In the genomic region with DNA sequence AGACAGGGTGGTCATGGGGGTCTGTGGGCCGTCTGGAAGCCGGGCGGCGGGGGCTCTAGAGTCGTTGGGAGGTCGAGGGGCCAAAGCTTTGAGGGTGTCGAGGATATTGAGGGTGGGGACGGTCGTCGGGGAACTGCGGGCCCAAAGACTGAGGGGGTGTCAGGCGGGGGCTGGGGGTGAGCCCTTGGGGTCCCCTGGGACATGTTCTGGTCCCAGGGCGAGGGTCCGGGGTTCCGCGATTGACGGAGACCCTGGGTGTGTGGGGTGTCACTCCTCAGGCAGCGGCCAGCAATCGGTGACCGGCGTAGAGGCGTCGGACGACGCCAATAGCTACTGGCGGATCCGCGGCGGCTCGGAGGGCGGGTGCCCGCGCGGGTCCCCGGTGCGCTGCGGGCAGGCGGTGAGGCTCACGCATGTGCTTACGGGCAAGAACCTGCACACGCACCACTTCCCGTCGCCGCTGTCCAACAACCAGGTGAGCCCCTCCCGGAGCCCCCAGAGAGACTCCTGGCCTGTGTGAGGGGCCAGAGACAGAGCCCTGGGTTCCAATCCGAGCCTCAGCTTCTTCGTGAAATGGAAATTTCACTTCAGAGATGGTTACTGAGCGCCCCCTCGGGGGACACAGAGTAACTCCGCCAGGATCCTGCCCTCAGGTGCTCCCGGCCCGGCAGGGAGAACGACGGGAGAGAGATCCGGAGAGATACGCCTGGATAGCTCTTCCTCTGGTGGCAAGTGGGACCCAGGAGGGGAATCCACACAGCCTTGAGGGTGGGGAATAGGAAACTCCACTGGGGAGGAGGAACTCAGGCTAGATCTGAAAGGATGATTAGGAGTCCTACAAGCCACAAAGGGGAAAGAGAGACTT, we compare ENCODE assay signal across 8 cellular contexts. TPM values are rescaled to one million over a fixed set of nuclear protein-coding genes. Genes with fewer than 3 reads are reported as not detected.
DNase-seq lines count a peak whose midpoint lies in the region; ATAC-seq and TF ChIP-seq lines count a peak whose summit lies in the region.

No MANE protein-coding gene starts in this region.

- no peaks in the 10 kb centered on the region for H3K9me3 ChIP-seq in GM23248 (ENCODE audit: low read depth)
- no peaks in the 10 kb centered on the region for H3K9me3 ChIP-seq in thyroid gland

- TF ChIP-seq POLR2A in thyroid gland (IDR thresholded peaks at IDR 0.05), result no peak

- in situ Hi-C loops in GM23248 (cut with MboI), result loop anchor here (25.0 kb wide), 1 partner anchor 181 kb away; a partner anchor contains a TSS

- CTCF ChIA-PET in activated CD8-positive, alpha-beta memory T cell treated with anti-CD3 and anti-CD28 coated beads, Interleukin-2, amount 10 ng/mL, durations not matched to agents 7 days and 5 days (lab: Charles Lee), result interaction anchor here (0.7 to 9.7 kb wide), 22 partner anchors 9 to 540 kb away, joined by 3 to 241 read pairs (median 6); a partner anchor contains a TSS

- peak overlapping the region; percentile 86 for H2AFZ ChIP-seq in GM23248

- no peaks in the 10 kb centered on the region for H3K4me1 ChIP-seq in GM23248 (ENCODE audit: insufficient read depth)
- peaks cover 25 to 29% of the 10 kb centered on the region in 2 donors for H3K4me1 ChIP-seq in thyroid gland

- H3K9me3 Mint-ChIP-seq in activated CD8-positive, alpha-beta memory T cell treated with anti-CD3 and anti-CD28 coated beads, Interleukin-2, amount 10 ng/mL, durations not matched to agents 7 days and 5 days (ENCODE audit: low read depth), result no peaks in the 10 kb centered on the region
- H3K9me3 Mint-ChIP-seq in naive B cell, result no peaks in the 10 kb centered on the region

- H3K4me3 ChIP-seq in GM23248, result peak overlapping the region; percentile 76
- peak overlapping the region; percentile 80 for H3K4me3 ChIP-seq in epithelial cell of proximal tubule (ENCODE audit: low read depth, low read length)
- peak overlapping the region; percentile 61 to 83 (median 82) for H3K4me3 ChIP-seq in thyroid gland (replicated peaks in 1 of 3)

- H3K79me2 ChIP-seq in GM23248 (ENCODE audit: insufficient read depth), result peaks cover 5% of the 10 kb centered on the region; the same call in 1 of the 2 replicates

- peak; percentile 6 for ATAC-seq in activated CD8-positive, alpha-beta memory T cell treated with anti-CD3 and anti-CD28 coated beads, Interleukin-2, amount 10 ng/mL, durations not matched to agents 7 days and 5 days
- ATAC-seq in naive B cell (ENCODE audit: low read depth in 2 of 2) (no peak), GM21447 (IDR thresholded peaks at IDR 0.05; ENCODE audit: unreplicated experiment) (no peak)

- intact Hi-C loops in thyroid gland (cut with DNase I), result no loop called here

- H3K27ac Mint-ChIP-seq in activated CD8-positive, alpha-beta memory T cell treated with anti-CD3 and anti-CD28 coated beads, Interleukin-2, amount 10 ng/mL, durations not matched to agents 7 days and 5 days, result peak overlapping the region; percentile 90
- peak overlapping the region in 5 of 6 donors; percentile 48 to 93 (median 90) for H3K27ac Mint-ChIP-seq in naive B cell

- peak overlapping the region; percentile 74 for H3K4me2 ChIP-seq in GM23248 (ENCODE audit: unreplicated experiment)

- WGBS in GM23248 (ENCODE audit: low coverage in 1 of 2, low lambda C conversion rate in 2 of 2, missing lambda C conversion rate in 2 of 2), 2 experiments, result 2 to 5% methylated on average over 41 to 44 of the region's 56 CpGs
- WGBS in thyroid gland, 2 donors, result 1 to 4% methylated on average over 28 to 30 of the region's 56 CpGs

- peaks cover 17% of the 10 kb centered on the region for H3K36me3 Mint-ChIP-seq in activated CD8-positive, alpha-beta memory T cell treated with anti-CD3 and anti-CD28 coated beads, Interleukin-2, amount 10 ng/mL, durations not matched to agents 7 days and 5 days
- peaks cover 0 to 4% of the 10 kb centered on the region in 2 donors for H3K36me3 Mint-ChIP-seq in naive B cell

- peaks cover 33% of the 10 kb centered on the region for H3K4me1 Mint-ChIP-seq in activated CD8-positive, alpha-beta memory T cell treated with anti-CD3 and anti-CD28 coated beads, Interleukin-2, amount 10 ng/mL, durations not matched to agents 7 days and 5 days
- peaks cover 29 to 35% (median 34%) of the 10 kb centered on the region in 3 donors for H3K4me1 Mint-ChIP-seq in naive B cell

- peak overlapping the region; percentile 87 for H3K27ac ChIP-seq in C4-2B
- H3K27ac ChIP-seq in GM23248, result peak overlapping the region; percentile 57
- peak overlapping the region in 2 of 3 donors; percentile 15 to 64 for H3K27ac ChIP-seq in thyroid gland

- H3F3A ChIP-seq in GM23248 (ENCODE audit: insufficient read depth), result no peaks in the 10 kb centered on the region

- no peaks in the 10 kb centered on the region for H3K9me2 ChIP-seq in GM23248 (ENCODE audit: insufficient read depth)

- peak overlapping the region; percentile 84 for H3K9ac ChIP-seq in GM23248

- no peaks in the 10 kb centered on the region for H3K27me3 Mint-ChIP-seq in activated CD8-positive, alpha-beta memory T cell treated with anti-CD3 and anti-CD28 coated beads, Interleukin-2, amount 10 ng/mL, durations not matched to agents 7 days and 5 days
- H3K27me3 Mint-ChIP-seq in naive B cell, result peaks cover 0 to 3% (median 0%) of the 10 kb centered on the region in 3 donors

- peak overlapping the region; percentile 83 for H3K4me3 Mint-ChIP-seq in activated CD8-positive, alpha-beta memory T cell treated with anti-CD3 and anti-CD28 coated beads, Interleukin-2, amount 10 ng/mL, durations not matched to agents 7 days and 5 days
- peak overlapping the region; percentile 69 to 95 (median 90) for H3K4me3 Mint-ChIP-seq in naive B cell

- H4K20me1 ChIP-seq in GM23248 (ENCODE audit: insufficient read depth), result no peaks in the 10 kb centered on the region

- peak; percentile 80 for TF ChIP-seq CTCF in C4-2B (conservative IDR thresholded peaks at IDR 0.05)
- TF ChIP-seq CTCF in epithelial cell of proximal tubule (conservative IDR thresholded peaks at IDR 0.05; ENCODE audit: low read depth, low read length), result peak; percentile 65
- TF ChIP-seq CTCF in thyroid gland (IDR thresholded peaks at IDR 0.05), result peak in 4 of 6 experiments; percentile 41 to 64 (median 56)

- H3K36me3 ChIP-seq in GM23248 (ENCODE audit: low read depth) (no peaks in the 10 kb centered on the region), thyroid gland (peaks cover 0 to 21% of the 10 kb centered on the region in 2 donors)

- peak; percentile 84 for DNase-seq in GM23248
- DNase-seq in NCI-H774 (lab: John Stamatoyannopoulos, UW), result peak; percentile 33
- peak; percentile 80 for DNase-seq in activated CD8-positive, alpha-beta memory T cell treated with anti-CD3 and anti-CD28 coated beads, Interleukin-2, amount 10 ng/mL, durations not matched to agents 7 days and 5 days
- DNase-seq in epithelial cell of proximal tubule (ENCODE audit: low read depth), result no peak
- peak; percentile 50 for DNase-seq in naive B cell
- DNase-seq in thyroid gland, result peak; percentile 62 to 70

- H3K27me3 ChIP-seq in GM23248 (replicated peaks; ENCODE audit: insufficient read depth), result no peaks in the 10 kb centered on the region
- no peaks in the 10 kb centered on the region for H3K27me3 ChIP-seq in thyroid gland

RNA-seq across cellular contexts. Expression of a gene that starts 0.7 kb away (rescaled TPM):
- total RNA-seq in GM23248 (2014; rRNA removed; shearing (Covaris generic)), result 28.8 and 33.9 TPM in 2 replicates
- polyA plus RNA-seq in GM23248 (2016; fragmentation: Nextera tagmentation; extraction: Ambion mirVana) (37.2 and 38.7 TPM in 2 replicates), naive B cell (ENCODE audit: low read depth in 6 of 6) (10 to 100 TPM; 36.9 to 69.4 (median 39.1) TPM)
- 10 to 100 TPM; 78.7 to 79.1 TPM for total RNA-seq in activated CD8-positive, alpha-beta memory T cell treated with anti-CD3 and anti-CD28 coated beads, Interleukin-2, amount 10 ng/mL, durations not matched to agents 7 days and 5 days
- total RNA-seq in epithelial cell of proximal tubule (93.2 and 109 TPM in 2 replicates), thyroid gland (100 to 1,000 TPM in 2 of 4 donors, 10 to 100 TPM in 2; 60.2 to 444 (median 210) TPM)

RNA-seq across cellular contexts. Expression of a gene that starts 10.3 kb away (rescaled TPM):
- total RNA-seq in GM23248 (2014; rRNA removed; shearing (Covaris generic)), result 0.54 TPM in 1 of 2 replicates, not detected in the other
- 0.10 TPM in 1 of 2 replicates, not detected in the other for polyA plus RNA-seq in GM23248 (2016; fragmentation: Nextera tagmentation; extraction: Ambion mirVana)
- under 1 TPM; 0.59 to 0.76 TPM for total RNA-seq in activated CD8-positive, alpha-beta memory T cell treated with anti-CD3 and anti-CD28 coated beads, Interleukin-2, amount 10 ng/mL, durations not matched to agents 7 days and 5 days
- 0.17 and 0.29 TPM in 2 replicates for total RNA-seq in epithelial cell of proximal tubule
- not detected for polyA plus RNA-seq in naive B cell (ENCODE audit: low read depth in 6 of 6)
- total RNA-seq in thyroid gland, result 1 to 10 TPM in 1 of 4 donors, under 1 TPM in 3; 0.27 to 1.6 (median 0.74) TPM

RNA-seq across cellular contexts. Expression of a gene that starts 13.0 kb away (rescaled TPM):
- 27.1 and 31.5 TPM in 2 replicates for total RNA-seq in GM23248 (2014; rRNA removed; shearing (Covaris generic))
- polyA plus RNA-seq in GM23248 (2016; fragmentation: Nextera tagmentation; extraction: Ambion mirVana) (20.0 and 25.1 TPM in 2 replicates), naive B cell (ENCODE audit: low read depth in 6 of 6) (10 to 100 TPM; 54.7 to 97.9 (median 65.1) TPM)
- total RNA-seq in activated CD8-positive, alpha-beta memory T cell treated with anti-CD3 and anti-CD28 coated beads, Interleukin-2, amount 10 ng/mL, durations not matched to agents 7 days and 5 days, result 10 to 100 TPM; 43.7 to 44.3 TPM
- total RNA-seq in epithelial cell of proximal tubule (123 TPM in 2 replicates), thyroid gland (10 to 100 TPM; 44.5 to 72.7 (median 54.6) TPM)

RNA-seq across cellular contexts. Expression of a gene that starts 23.0 kb away (rescaled TPM):
- 22.3 and 23.7 TPM in 2 replicates for total RNA-seq in GM23248 (2014; rRNA removed; shearing (Covaris generic))
- polyA plus RNA-seq in GM23248 (2016; fragmentation: Nextera tagmentation; extraction: Ambion mirVana) (26.1 TPM in 2 replicates), naive B cell (ENCODE audit: low read depth in 6 of 6) (10 to 100 TPM; 19.7 to 35.4 (median 25.2) TPM)
- total RNA-seq in activated CD8-positive, alpha-beta memory T cell treated with anti-CD3 and anti-CD28 coated beads, Interleukin-2, amount 10 ng/mL, durations not matched to agents 7 days and 5 days, result 10 to 100 TPM; 55.7 to 61.2 TPM
- total RNA-seq in epithelial cell of proximal tubule (25.5 and 31.0 TPM in 2 replicates), thyroid gland (100 to 1,000 TPM in 2 of 4 donors, 10 to 100 TPM in 2; 72.7 to 135 (median 108) TPM)
